22 cellular contexts compared by ENCODE assay signal in the genomic region with DNA sequence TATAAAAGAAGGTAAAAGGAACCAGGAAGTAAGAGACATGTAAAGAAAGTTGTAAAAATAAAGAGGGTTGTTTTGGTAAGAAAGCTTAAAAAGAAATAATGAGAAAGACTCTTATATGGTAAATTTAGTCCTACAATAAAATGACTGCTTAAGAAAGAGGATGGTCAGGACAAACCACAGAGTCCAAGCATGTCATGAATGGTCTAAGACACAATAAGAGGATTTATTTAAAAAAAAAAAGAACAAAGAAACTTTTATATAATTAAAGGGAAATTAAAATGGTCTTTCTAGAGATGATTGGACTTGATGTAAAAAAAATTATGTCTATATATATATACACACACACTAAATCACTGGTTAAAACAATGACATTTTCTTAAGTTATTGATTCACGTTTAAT.
"Had no signal": no experiment of that assay in that cellular context is flagged by ENCODE, and none has a peak within 500 bp of the region (broad histone marks: within the 10 kb centered on the region; RNA-seq: fewer than 3 reads in every experiment).

No MANE protein-coding gene starts in this region.

- H3K4me3 ChIP-seq: SK-N-MC had no signal

- H3K27ac ChIP-seq: SK-N-MC had no signal

- ATAC-seq: activated CD8-positive, alpha-beta memory T cell treated with anti-CD3 and anti-CD28 coated beads, Interleukin-2, amount 10 ng/mL, durations not matched to agents 7 days and 5 days; PC-3; T-cell had no signal

- DNase-seq: activated B cell treated with CpG ODN at 0.5 μM for 24 hours; activated CD4-positive, alpha-beta T cell treated with anti-CD3 and anti-CD28 coated beads for 1 hour; activated CD4-positive, alpha-beta T cell treated with anti-CD3 and anti-CD28 coated beads, Interleukin-2, amount 10 ng/mL, durations not matched to agents 24 days and 14 days; activated CD4-positive, alpha-beta T cell treated with anti-CD3 and anti-CD28 coated beads, Interleukin-2, amount 50 U/mL, for 48 hours; activated CD8-positive, alpha-beta memory T cell treated with anti-CD3 and anti-CD28 coated beads, Interleukin-2, amount 10 ng/mL, durations not matched to agents 7 days and 5 days; activated effector memory CD4-positive, alpha-beta T cell treated with Interleukin-2 at 50 U/mL for 16 hours; activated naive CD4-positive, alpha-beta T cell; activated T-cell treated with anti-CD3 and anti-CD28 coated beads, Interleukin-2, amount 50 U/mL, for 24 hours; KG1; MM.1S; NCI-H1048; NCI-H146; NCI-H1930; NCI-H345; NCI-H510A; NCI-H526 treated with DMSO at 0.1 percent for 48 hours; PC-3; SIG-M5; T-cell; T-helper 2 cell; T1000 had no signal
